ENCODE assay signal across 9 cellular contexts in the genomic region with DNA sequence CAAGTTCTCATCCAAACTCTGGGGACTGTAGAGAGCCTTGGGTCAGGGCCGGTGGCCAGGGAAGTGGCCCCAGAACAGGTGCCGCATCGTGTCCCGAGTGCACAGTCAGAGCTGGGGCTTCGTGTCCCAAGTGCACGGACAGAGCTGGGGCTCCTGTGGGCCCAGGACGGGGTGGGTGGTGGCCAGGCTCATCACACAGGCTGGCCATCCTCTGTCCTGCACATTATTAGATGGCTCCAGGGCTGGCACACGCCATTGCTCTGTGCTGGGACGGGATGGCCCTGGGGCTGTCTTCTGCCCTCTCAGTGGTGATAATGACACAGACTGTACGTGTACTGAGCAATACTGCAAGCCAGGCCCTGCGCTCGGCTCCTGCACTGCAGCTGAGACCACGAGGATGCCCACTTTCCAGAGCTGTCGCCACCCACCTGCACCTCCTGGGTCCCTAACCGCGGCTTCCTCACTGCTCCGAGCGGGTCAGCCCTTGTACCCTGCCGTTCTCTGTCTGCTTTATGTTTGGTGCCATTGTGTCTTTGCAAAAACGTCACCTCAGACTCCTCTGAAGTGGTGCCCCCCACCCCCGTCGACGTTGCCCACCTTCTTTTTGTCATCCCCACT. TPM values are rescaled to one million over a fixed set of nuclear protein-coding genes. Genes with fewer than 3 reads are reported as not detected.
DNase-seq lines count a peak whose midpoint lies in the region; ATAC-seq and TF ChIP-seq lines count a peak whose summit lies in the region.
"Had no signal": no experiment of that assay in that cellular context is flagged by ENCODE, and none has a peak within 500 bp of the region (broad histone marks: within the 10 kb centered on the region; RNA-seq: fewer than 3 reads in every experiment).

No MANE protein-coding gene starts in this region.

- intact Hi-C loops in activated CD4-positive, alpha-beta T cell treated with anti-CD3 and anti-CD28 coated beads for 36 hours (cut with DNase I, micrococcal nuclease) = loop anchor here (2.0 to 5.0 kb wide), 5 partner anchors 15 to 350 kb away; partner anchors contain the start of genes ANKLE2 (in 1 of the 2), DDX51 (in 1 of the 2), NOC4L (in 1 of the 2) and POLE (in 1 of the 2)
- intact Hi-C loops in left lung (cut with DNase I) = no loop called here

- no peak for TF ChIP-seq CTCF in left lung (IDR thresholded peaks at IDR 0.05)

- POLR2A ChIA-PET in activated CD4-positive, alpha-beta T cell treated with anti-CD3 and anti-CD28 coated beads for 36 hours (lab: Charles Lee) = no interaction called here

- H3K9me3 ChIP-seq in left lung = no peaks in the 10 kb centered on the region
- H3K9me3 ChIP-seq in subcutaneous abdominal adipose tissue (ENCODE audit: control insufficient read depth in 5 of 5, low read length in 5 of 5) = no peaks in the 10 kb centered on the region

- CTCF ChIA-PET in activated CD4-positive, alpha-beta T cell treated with anti-CD3 and anti-CD28 coated beads for 36 hours (lab: Charles Lee) = interaction anchor here (0.9 to 1.2 kb wide), 3 partner anchors 31 to 78 kb away, joined by 3 read pairs; no protein-coding TSS in a partner anchor

- no peak for ATAC-seq in activated CD4-positive, alpha-beta T cell treated with anti-CD3 and anti-CD28 coated beads for 36 hours
- ATAC-seq in left lung (no peak), GM19467 (IDR thresholded peaks at IDR 0.05; ENCODE audit: unreplicated experiment) (no peak)

- no peaks in the 10 kb centered on the region for H3K27me3 Mint-ChIP-seq in activated CD4-positive, alpha-beta T cell treated with anti-CD3 and anti-CD28 coated beads for 36 hours
- H3K27me3 Mint-ChIP-seq in activated naive CD8-positive, alpha-beta T cell treated with anti-CD3 and anti-CD28 coated beads for 36 hours = no peaks in the 10 kb centered on the region

- H3K4me1 Mint-ChIP-seq in activated CD4-positive, alpha-beta T cell treated with anti-CD3 and anti-CD28 coated beads for 36 hours = peaks cover 69% of the 10 kb centered on the region
- peaks cover 54% of the 10 kb centered on the region for H3K4me1 Mint-ChIP-seq in activated naive CD8-positive, alpha-beta T cell treated with anti-CD3 and anti-CD28 coated beads for 36 hours

- DNase-seq in activated CD4-positive, alpha-beta T cell treated with anti-CD3 and anti-CD28 coated beads for 36 hours = no peak
- DNase-seq in activated CD4-positive, alpha-beta T cell treated with anti-CD3 and anti-CD28 coated beads for 4 hours = no peak
- peak; percentile 31 for DNase-seq in activated naive CD8-positive, alpha-beta T cell treated with anti-CD3 and anti-CD28 coated beads for 36 hours
- DNase-seq in left lung (peak in 1 of 2 donors; percentile 70), NCI-H1417 treated with DMSO at 0.1 percent for 48 hours (lab: John Stamatoyannopoulos, UW) (no peak), KBM-7 (no peak)
- DNase-seq: NCI-H2171 had no signal

- H3K4me1 ChIP-seq in left lung = peaks cover 23 to 82% of the 10 kb centered on the region in 2 donors
- peaks cover 12 to 75% (median 66%) of the 10 kb centered on the region in 5 donors for H3K4me1 ChIP-seq in subcutaneous abdominal adipose tissue (ENCODE audit: control insufficient read depth in 5 of 5, insufficient read depth in 5 of 5, low read length in 5 of 5)

- H3K9ac ChIP-seq in subcutaneous abdominal adipose tissue (ENCODE audit: low read length in 5 of 5) = peak overlapping the region in 3 of 5 donors; percentile 45 to 72 (median 70)

- no peaks in the 10 kb centered on the region for H3K36me3 ChIP-seq in left lung
- peaks cover 0 to 8% (median 0%) of the 10 kb centered on the region in 5 donors for H3K36me3 ChIP-seq in subcutaneous abdominal adipose tissue (ENCODE audit: control insufficient read depth in 5 of 5, insufficient read depth in 5 of 5, low read length in 5 of 5)

- H3K36me3 Mint-ChIP-seq in activated CD4-positive, alpha-beta T cell treated with anti-CD3 and anti-CD28 coated beads for 36 hours (ENCODE audit: low read depth) = peaks cover 2% of the 10 kb centered on the region
- peaks cover 2% of the 10 kb centered on the region for H3K36me3 Mint-ChIP-seq in activated naive CD8-positive, alpha-beta T cell treated with anti-CD3 and anti-CD28 coated beads for 36 hours

- H3K4me3 ChIP-seq in left lung = peak overlapping the region; percentile 61 to 64
- peak overlapping the region; percentile 68 to 84 (median 76) for H3K4me3 ChIP-seq in subcutaneous abdominal adipose tissue (ENCODE audit: low read depth in 1 of 5, low read length in 5 of 5)

- H3K27ac Mint-ChIP-seq in activated CD4-positive, alpha-beta T cell treated with anti-CD3 and anti-CD28 coated beads for 36 hours = peak overlapping the region; percentile 3
- H3K27ac Mint-ChIP-seq in activated naive CD8-positive, alpha-beta T cell treated with anti-CD3 and anti-CD28 coated beads for 36 hours = peak overlapping the region; percentile 16

- H3K27me3 ChIP-seq in left lung = no peaks in the 10 kb centered on the region
- H3K27me3 ChIP-seq in subcutaneous abdominal adipose tissue (ENCODE audit: control insufficient read depth in 5 of 5, insufficient read depth in 4 of 5, low read length in 5 of 5) = no peaks in the 10 kb centered on the region

- in situ Hi-C loops in KBM-7 (cut with MboI; ENCODE audit: low pct_unique_long_range_greater_than_20kb, low sequenced_read_pairs) = no loop called here

- H3K9me3 Mint-ChIP-seq in activated CD4-positive, alpha-beta T cell treated with anti-CD3 and anti-CD28 coated beads for 36 hours (ENCODE audit: low read depth) = no peaks in the 10 kb centered on the region
- no peaks in the 10 kb centered on the region for H3K9me3 Mint-ChIP-seq in activated naive CD8-positive, alpha-beta T cell treated with anti-CD3 and anti-CD28 coated beads for 36 hours

- no peak overlapping the region for H3K27ac ChIP-seq in left lung
- H3K27ac ChIP-seq in subcutaneous abdominal adipose tissue (ENCODE audit: low read depth, low read length) = no peak overlapping the region

- H3K4me3 Mint-ChIP-seq in activated CD4-positive, alpha-beta T cell treated with anti-CD3 and anti-CD28 coated beads for 36 hours = peak overlapping the region; percentile 85
- peak overlapping the region; percentile 76 for H3K4me3 Mint-ChIP-seq in activated naive CD8-positive, alpha-beta T cell treated with anti-CD3 and anti-CD28 coated beads for 36 hours

RNA-seq across cellular contexts. Expression of gene FBRSL1, which starts 1.9 kb away (rescaled TPM):
- total RNA-seq in activated CD4-positive, alpha-beta T cell treated with anti-CD3 and anti-CD28 coated beads for 36 hours = 10 to 100 TPM; 35.7 to 55.1 TPM
- total RNA-seq in activated naive CD8-positive, alpha-beta T cell treated with anti-CD3 and anti-CD28 coated beads for 36 hours = 10 to 100 TPM; 53.1 to 55.9 TPM
- 10 to 100 TPM; 44.7 to 49.4 TPM for total RNA-seq in left lung

Comparison
In these comparisons a context has a peak if more than half of its experiments do, and no peak if none do; other contexts are left out.
1. intact Hi-C loops: an anchor here in activated CD4-positive, alpha-beta T cell treated with anti-CD3 and anti-CD28 coated beads for 36 hours (2.0 to 5.0 kb wide); none called in left lung.